Comparison of ENCODE assay signal across 8 cellular contexts in genomic region chr10:25504838-25505237, GRCh38.
"Had no signal": no experiment of that assay in that cellular context is flagged by ENCODE, and none has a peak within 500 bp of the region (broad histone marks: within the 10 kb centered on the region; RNA-seq: fewer than 3 reads in every experiment).

No MANE protein-coding gene starts in this region.

- FAIRE-seq: G401.6, GM12878, GM12891, GM12892, GM18507, GM19239 had no signal

- ATAC-seq: GM12878 had no signal

- H3K4me3 ChIP-seq: GM12878 had no signal

- DNase-seq: GDM1, GF-D8 had no signal
